Comparison of ENCODE assay signal across 25 cellular contexts in genomic region chr4:57318694-57319093, GRCh38.
A peak's percentile ranks its signal among the peaks of the same experiment; 100 is the strongest.
DNase-seq lines count a peak whose midpoint lies in the region; ATAC-seq, FAIRE-seq and TF ChIP-seq lines count a peak whose summit lies in the region.
"Had no signal": no experiment of that assay in that cellular context is flagged by ENCODE, and none has a peak within 500 bp of the region (broad histone marks: within the 10 kb centered on the region; RNA-seq: fewer than 3 reads in every experiment).

No MANE protein-coding gene starts in this region.

- intact Hi-C loops in PC-3 (cut with micrococcal nuclease), result no loop called here

- no peak overlapping the region for H3K27ac Mint-ChIP-seq in stimulated activated effector memory CD8-positive, alpha-beta T cell treated with anti-CD3 and anti-CD28 coated beads, Interleukin-12 subunit alpha, Interleukin-12 subunit beta, amount 100 ng/mL, for 72 hours
- H3K27ac Mint-ChIP-seq: CD4-positive, alpha-beta memory T cell had no signal

- peak overlapping the region; percentile 46 for H3K4me2 ChIP-seq in PC-3 (ENCODE audit: low read length)

- no peaks in the 10 kb centered on the region for H3K9me3 ChIP-seq in PC-3 (ENCODE audit: low read length)

- no peak overlapping the region for H3K9ac ChIP-seq in PC-3 (ENCODE audit: low read length)

- no peaks in the 10 kb centered on the region; the same call in 1 of the 2 replicates for H3K4me1 ChIP-seq in PC-3 (ENCODE audit: insufficient read depth, low read length)

- H3K27me3 ChIP-seq in PC-3 (ENCODE audit: low read length), result peaks cover 7% of the 10 kb centered on the region; the same call in 1 of the 2 replicates
- H3K27me3 ChIP-seq in bronchial epithelial cell (ENCODE audit: control insufficient read depth, insufficient read depth, low read length), result no peaks in the 10 kb centered on the region

- H3K9me2 ChIP-seq in PC-3 (replicated peaks; ENCODE audit: low read length), result no peaks in the 10 kb centered on the region; the same call in 1 of the 2 replicates

- CTCF ChIA-PET in PC-3 (lab: Charles Lee), result no interaction called here

- DNase-seq in EH (ENCODE audit: low read depth) (peak; percentile 54), PC-3 (peak; percentile 60), bronchial epithelial cell (ENCODE audit: low read depth) (peak; percentile 46), renal cortical epithelial cell (ENCODE audit: low read depth) (peak; percentile 28), pons (ENCODE audit: low spot score) (no peak), A172 (ENCODE audit: low spot score) (no peak)
- DNase-seq in stimulated activated effector memory CD8-positive, alpha-beta T cell treated with anti-CD3 and anti-CD28 coated beads, Interleukin-12 subunit alpha, Interleukin-12 subunit beta, amount 100 ng/mL, for 72 hours (ENCODE audit: low spot score in 2 of 2), result no peak
- DNase-seq: C1 segment of cervical spinal cord; CD4-positive, alpha-beta memory T cell; COR-L47; DMS53; GF-D8; NCI-H1105; NCI-H1436 treated with DMSO at 0.1 percent for 48 hours; NCI-H187 treated with DMSO at 0.1 percent for 48 hours; NCI-H2171 treated with DMSO at 0.1 percent for 48 hours; NCI-H524 treated with DMSO at 0.1 percent for 48 hours; NCI-H774; SIG-M5; SW 1271 had no signal

- no TSS peak for BruUV-seq in PC-3 (replicated peaks; lab: Mats Ljungman, UMichigan)

- no peak overlapping the region for H3K27ac ChIP-seq in PC-3 (ENCODE audit: low read length)
- H3K27ac ChIP-seq: RWPE1, SK-N-MC had no signal

- ATAC-seq in PC-3, result peak; percentile 33
- no peak for ATAC-seq in stimulated activated effector memory CD8-positive, alpha-beta T cell treated with anti-CD3 and anti-CD28 coated beads, Interleukin-12 subunit alpha, Interleukin-12 subunit beta, amount 100 ng/mL, for 72 hours
- ATAC-seq: HCT116 had no signal

- peaks cover 5% of the 10 kb centered on the region for H3K9me3 Mint-ChIP-seq in stimulated activated effector memory CD8-positive, alpha-beta T cell treated with anti-CD3 and anti-CD28 coated beads, Interleukin-12 subunit alpha, Interleukin-12 subunit beta, amount 100 ng/mL, for 72 hours

- POLR2A ChIA-PET in PC-3 (lab: Charles Lee; ENCODE audit: unreplicated experiment), result no interaction called here

- H3F3A ChIP-seq in PC-3 (ENCODE audit: low read length, unreplicated experiment), result no peaks in the 10 kb centered on the region

- H3K4me3 Mint-ChIP-seq in stimulated activated effector memory CD8-positive, alpha-beta T cell treated with anti-CD3 and anti-CD28 coated beads, Interleukin-12 subunit alpha, Interleukin-12 subunit beta, amount 100 ng/mL, for 72 hours, result no peak overlapping the region
- H3K4me3 Mint-ChIP-seq: CD4-positive, alpha-beta memory T cell had no signal

- H3K36me3 ChIP-seq in PC-3 (ENCODE audit: low read depth, low read length) (no peaks in the 10 kb centered on the region), bronchial epithelial cell (ENCODE audit: control insufficient read depth, insufficient read depth, low read length) (no peaks in the 10 kb centered on the region)

- no peak for TF ChIP-seq CTCF in PC-3 (conservative IDR thresholded peaks at IDR 0.05; ENCODE audit: low read depth, low read length)
- no peak for TF ChIP-seq CTCF in bronchial epithelial cell (IDR thresholded peaks at IDR 0.05; ENCODE audit: insufficient read depth, low read length, severe bottlenecking)

- H3K36me3 Mint-ChIP-seq in stimulated activated effector memory CD8-positive, alpha-beta T cell treated with anti-CD3 and anti-CD28 coated beads, Interleukin-12 subunit alpha, Interleukin-12 subunit beta, amount 100 ng/mL, for 72 hours, result no peaks in the 10 kb centered on the region
- H3K36me3 Mint-ChIP-seq: CD4-positive, alpha-beta memory T cell had no signal

- H3K79me2 ChIP-seq in PC-3 (ENCODE audit: low read length), result no peaks in the 10 kb centered on the region

- FAIRE-seq in bronchial epithelial cell (lab: Jason Lieb, UNC), result no peak
- FAIRE-seq: A204.1, GM12891 had no signal

- no peak overlapping the region for H3K4me3 ChIP-seq in PC-3 (ENCODE audit: low read length)
- no peak overlapping the region for H3K4me3 ChIP-seq in bronchial epithelial cell (ENCODE audit: low read depth, low read length)
- H3K4me3 ChIP-seq: SK-N-MC had no signal

- no peaks in the 10 kb centered on the region for H3K4me1 Mint-ChIP-seq in stimulated activated effector memory CD8-positive, alpha-beta T cell treated with anti-CD3 and anti-CD28 coated beads, Interleukin-12 subunit alpha, Interleukin-12 subunit beta, amount 100 ng/mL, for 72 hours
- H3K4me1 Mint-ChIP-seq: CD4-positive, alpha-beta memory T cell had no signal

- no peaks in the 10 kb centered on the region for H4K20me1 ChIP-seq in PC-3 (ENCODE audit: low read length)

- H2AFZ ChIP-seq in PC-3 (ENCODE audit: low read length), result peak overlapping the region; percentile 40; the same call in 1 of the 2 replicates

Comparison
In these comparisons a context has a peak if more than half of its experiments do, and no peak if none do; other contexts are left out.
1. DNase-seq: peak in EH (single experiment), PC-3 (single experiment), bronchial epithelial cell (single experiment) and renal cortical epithelial cell (single experiment); none in stimulated activated effector memory CD8-positive, alpha-beta T cell treated with anti-CD3 and anti-CD28 coated beads, Interleukin-12 subunit alpha, Interleukin-12 subunit beta, amount 100 ng/mL, for 72 hours (0 of 2), pons (single experiment) and A172 (single experiment).